In genomic region chr22:39148727-39149535, GRCh38 we compare ENCODE assay signal across 1 cellular context.
TF ChIP-seq lines count a peak whose summit lies in the region.

No MANE protein-coding gene starts in this region.

TF ChIP-seq in K562, 482 proteins besides CTCF, POLR2A, EP300 and RAD21 (continued from another document):
- TF ChIP-seq E2F8 (IDR thresholded peaks at IDR 0.05; ENCODE audit: low read depth, partially characterized antibody) (no peak), SOX6 (IDR thresholded peaks at IDR 0.05) (no peak), ZNF589 (CRISPR knock-in tag; IDR thresholded peaks at IDR 0.05; ENCODE audit: low read depth) (no peak), ATF7 (IDR thresholded peaks at IDR 0.05) (no peak), ZFPM2 (CRISPR knock-in tag; IDR thresholded peaks at IDR 0.05) (no peak), RHOXF2B (CRISPR knock-in tag; conservative IDR thresholded peaks at IDR 0.05) (no peak), NFIC (IDR thresholded peaks at IDR 0.05) (no peak), ZNF717 (CRISPR knock-in tag; IDR thresholded peaks at IDR 0.05) (no peak), ARID1B (IDR thresholded peaks at IDR 0.05) (no peak), CHCHD3 (CRISPR knock-in tag; IDR thresholded peaks at IDR 0.05) (no peak)
- TF ChIP-seq, protein P1, sequence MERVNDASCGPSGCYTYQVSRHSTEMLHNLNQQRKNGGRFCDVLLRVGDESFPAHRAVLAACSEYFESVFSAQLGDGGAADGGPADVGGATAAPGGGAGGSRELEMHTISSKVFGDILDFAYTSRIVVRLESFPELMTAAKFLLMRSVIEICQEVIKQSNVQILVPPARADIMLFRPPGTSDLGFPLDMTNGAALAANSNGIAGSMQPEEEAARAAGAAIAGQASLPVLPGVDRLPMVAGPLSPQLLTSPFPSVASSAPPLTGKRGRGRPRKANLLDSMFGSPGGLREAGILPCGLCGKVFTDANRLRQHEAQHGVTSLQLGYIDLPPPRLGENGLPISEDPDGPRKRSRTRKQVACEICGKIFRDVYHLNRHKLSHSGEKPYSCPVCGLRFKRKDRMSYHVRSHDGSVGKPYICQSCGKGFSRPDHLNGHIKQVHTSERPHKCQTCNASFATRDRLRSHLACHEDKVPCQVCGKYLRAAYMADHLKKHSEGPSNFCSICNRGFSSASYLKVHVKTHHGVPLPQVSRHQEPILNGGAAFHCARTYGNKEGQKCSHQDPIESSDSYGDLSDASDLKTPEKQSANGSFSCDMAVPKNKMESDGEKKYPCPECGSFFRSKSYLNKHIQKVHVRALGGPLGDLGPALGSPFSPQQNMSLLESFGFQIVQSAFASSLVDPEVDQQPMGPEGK (CRISPR knock-in tag; IDR thresholded peaks at IDR 0.05; ENCODE audit: borderline replicate concordance), result no peak
